In the genomic region with DNA sequence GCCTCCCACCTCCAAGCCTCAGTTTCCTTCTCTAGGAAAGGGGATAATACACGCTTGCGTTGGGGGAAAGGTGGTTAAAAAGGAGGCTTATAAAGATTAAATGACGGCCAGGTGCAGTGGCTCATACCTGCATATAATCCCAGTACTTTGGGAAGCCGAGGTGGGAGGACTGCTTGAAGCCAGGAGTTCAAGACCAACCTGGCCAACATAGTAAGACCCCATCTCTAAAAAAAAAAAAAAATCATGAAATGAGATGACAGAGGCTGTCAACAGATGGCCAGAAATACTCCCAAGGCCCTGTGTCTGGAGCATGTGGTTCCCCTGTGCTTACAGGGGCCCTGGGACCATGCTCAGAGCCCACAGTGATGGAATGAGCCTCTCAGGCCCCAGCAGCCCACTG, we compare ENCODE assay signal across 1 cellular context.
A peak's percentile ranks its signal among the peaks of the same experiment; 100 is the strongest.
TF ChIP-seq lines count a peak whose summit lies in the region.

No MANE protein-coding gene starts in this region.

TF ChIP-seq in HEK293, 187 proteins besides CTCF, POLR2A, EP300 and RAD21:
- no peak for TF ChIP-seq ZNF350 (tag by site-specific recombination; IDR thresholded peaks at IDR 0.05)
- TF ChIP-seq ZNF121 (tag by site-specific recombination; IDR thresholded peaks at IDR 0.05): 0 out of 2 replicates have a peak, but pooled peaks have one; percentile 66
